Comparison of ENCODE assay signal across 25 cellular contexts in the genomic region with DNA sequence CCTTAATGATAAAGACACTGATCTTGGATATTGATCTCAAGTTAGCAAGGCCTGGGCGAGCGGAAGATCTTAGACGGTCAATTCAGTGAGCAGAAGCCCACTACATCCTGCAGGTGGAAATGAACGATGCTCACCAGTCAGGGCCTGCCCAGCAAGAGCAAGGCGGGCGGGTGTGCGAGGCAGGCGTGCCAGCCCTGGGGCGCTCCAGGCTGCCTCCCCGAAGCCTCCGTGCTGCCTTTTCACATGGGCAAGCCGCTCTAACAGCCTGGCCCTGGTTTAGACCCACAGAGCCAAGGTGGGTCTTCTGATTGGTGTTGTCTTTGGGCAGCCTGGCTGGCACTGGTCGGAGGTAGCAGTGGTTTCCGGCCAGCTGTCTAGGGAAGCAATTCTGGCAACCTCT.
"Had no signal": no experiment of that assay in that cellular context is flagged by ENCODE, and none has a peak within 500 bp of the region (broad histone marks: within the 10 kb centered on the region; RNA-seq: fewer than 3 reads in every experiment).

No MANE protein-coding gene starts in this region.

- H3K27ac ChIP-seq: HL-60, KMS-11, SJSA1, SK-N-MC had no signal

- H3K4me1 ChIP-seq: SJSA1 had no signal

- H3K4me3 ChIP-seq: K562, SJSA1, SK-N-MC had no signal

- H3K27me3 ChIP-seq: SJSA1 had no signal

- DNase-seq: Kasumi-1, MM.1S, NCI-H1092 treated with DMSO at 0.1 percent for 48 hours, NCI-H1436, NCI-H187, NCI-H2029, NCI-H2081 treated with DMSO at 0.1 percent for 48 hours, NCI-H2171, NCI-H226, NCI-H446, NCI-H510A, NCI-H524 treated with DMSO at 0.1 percent for 48 hours, NCI-H69, NCI-H774, Right ventricle myocardium superior, RPMI8226, SIG-M5 had no signal

- H3K27ac Mint-ChIP-seq: IgD-negative memory B cell had no signal

- FAIRE-seq: HTR-8/SVneo, K562, RCC 7860 had no signal

- H3K4me1 Mint-ChIP-seq: IgD-negative memory B cell had no signal

- H3K9me3 ChIP-seq: SJSA1 had no signal

- H3K9ac ChIP-seq: KMS-11 had no signal

- H3K4me2 ChIP-seq: KMS-11 had no signal

- ATAC-seq: K562 had no signal
